In genomic region chr11:113675003-113675471, GRCh38 we compare ENCODE assay signal across 8 cellular contexts. TPM values are rescaled to one million over a fixed set of nuclear protein-coding genes. Genes with fewer than 3 reads are reported as not detected.
DNase-seq lines count a peak whose midpoint lies in the region; ATAC-seq and TF ChIP-seq lines count a peak whose summit lies in the region.

No MANE protein-coding gene starts in this region.

- H3K27me3 ChIP-seq in foreskin keratinocyte: peaks cover 19% of the 10 kb centered on the region
- H3K27me3 ChIP-seq in heart left ventricle: no peaks in the 10 kb centered on the region

- ATAC-seq in GM18498 (IDR thresholded peaks at IDR 0.05; ENCODE audit: unreplicated experiment) (peak; percentile 78), GM21786 (IDR thresholded peaks at IDR 0.05; ENCODE audit: unreplicated experiment) (peak; percentile 69), foreskin keratinocyte (peak; percentile 95), heart left ventricle (no peak)

- TF ChIP-seq POLR2A in heart left ventricle (IDR thresholded peaks at IDR 0.05): no peak

- DNase-seq in M059J (ENCODE audit: low read depth) (peak; percentile 100), foreskin keratinocyte (peak; percentile 47 to 74), heart left ventricle (no peak), HuH-7.5 (ENCODE audit: low spot score) (no peak), ecto neural progenitor cell (ENCODE audit: low spot score) (no peak), hippocampal formation (lab: John Stamatoyannopoulos, UW) (no peak)

- no peak for TF ChIP-seq CTCF in foreskin keratinocyte (conservative IDR thresholded peaks at IDR 0.05)
- no peak for TF ChIP-seq CTCF in heart left ventricle (IDR thresholded peaks at IDR 0.05)

- peaks cover 4% of the 10 kb centered on the region for H3K4me1 ChIP-seq in foreskin keratinocyte
- H3K4me1 ChIP-seq in heart left ventricle: peaks cover 0 to 11% (median 0%) of the 10 kb centered on the region in 12 donors

- no peaks in the 10 kb centered on the region for H3K36me3 ChIP-seq in heart left ventricle

- no peaks in the 10 kb centered on the region for H3K9me3 ChIP-seq in heart left ventricle

- intact Hi-C loops in heart left ventricle (cut with DNase I): no loop called here

- H3K27ac ChIP-seq in foreskin keratinocyte (no peak overlapping the region), heart left ventricle (no peak overlapping the region)

- 71 to 79% (median 76%) methylated on average over 4 of the region's 4 CpGs for WGBS in heart left ventricle, 4 donors

- no peak overlapping the region for H3K4me3 ChIP-seq in heart left ventricle

RNA-seq across cellular contexts. Expression of gene TMPRSS5, which starts 31.1 kb away (rescaled TPM):
- 0.12 and 0.67 TPM in 2 replicates for total RNA-seq in M059J (2014; rRNA removed; shearing (Covaris generic))
- total RNA-seq in foreskin keratinocyte: 0.14 TPM in 2 replicates
- 0.08 and 0.11 TPM in 2 replicates for polyA plus RNA-seq in foreskin keratinocyte
- 1 to 10 TPM in 2 of 9 donors, under 1 TPM in 6, not detected in 1; 0.16 to 1.2 (median 0.49) TPM for total RNA-seq in heart left ventricle
- polyA plus RNA-seq in heart left ventricle: under 1 TPM; 0.15 to 0.50 TPM

Comparison
In these comparisons a context has a peak if more than half of its experiments do, and no peak if none do; other contexts are left out.
1. ATAC-seq: peak in GM18498 (single experiment), GM21786 (single experiment) and foreskin keratinocyte (single experiment); none in heart left ventricle (0 of 4).
2. DNase-seq: peak in M059J (single experiment) and foreskin keratinocyte (2 of 2); none in heart left ventricle (0 of 5), HuH-7.5 (single experiment), ecto neural progenitor cell (single experiment) and hippocampal formation (0 of 2).